Comparison of ENCODE assay signal across 9 cellular contexts in genomic region chr1:225811622-225812487, GRCh38.
DNase-seq lines count a peak whose midpoint lies in the region; ATAC-seq and TF ChIP-seq lines count a peak whose summit lies in the region.
"Had no signal": no experiment of that assay in that cellular context is flagged by ENCODE, and none has a peak within 500 bp of the region (broad histone marks: within the 10 kb centered on the region; RNA-seq: fewer than 3 reads in every experiment).

No MANE protein-coding gene starts in this region.

- no peaks in the 10 kb centered on the region for H3K9me3 ChIP-seq in iPS-18a (ENCODE audit: control insufficient read depth, low read depth, low read length)

- peak overlapping the region; percentile 3 for H3K9ac ChIP-seq in iPS-18a (ENCODE audit: low read length)

- no peak for ATAC-seq in HG03175 (IDR thresholded peaks at IDR 0.05; ENCODE audit: unreplicated experiment)
- no peak for ATAC-seq in HG03045 (IDR thresholded peaks at IDR 0.05; ENCODE audit: unreplicated experiment)

- H3K27ac ChIP-seq in iPS-18a (ENCODE audit: low read length) (no peak overlapping the region), substantia nigra (ENCODE audit: low read depth, low read length, poor library complexity, severe bottlenecking) (peak overlapping the region; percentile 53)

- peaks cover 18% of the 10 kb centered on the region for H3K4me1 ChIP-seq in iPS-18a (ENCODE audit: control insufficient read depth, low read depth, low read length)

- peak; percentile 33 for TF ChIP-seq CTCF in WI38 (IDR thresholded peaks at IDR 0.05; ENCODE audit: low read depth, low read length)

- H3K4me3 ChIP-seq in WI38 (ENCODE audit: low read depth, low read length) (no peak overlapping the region; the same call in 1 of the 2 replicates), iPS-18a (ENCODE audit: low read length) (peak overlapping the region; percentile 70)

- H3K36me3 ChIP-seq in iPS-18a (ENCODE audit: control insufficient read depth, low read depth, low read length) = no peaks in the 10 kb centered on the region

- H3K27me3 ChIP-seq in iPS-18a (ENCODE audit: control insufficient read depth, insufficient read depth, low read length) = peaks cover 10% of the 10 kb centered on the region

- DNase-seq in DMS53 (lab: John Stamatoyannopoulos, UW) = peak; percentile 29
- DNase-seq in DMS53 treated with DMSO at 0.1 percent for 48 hours (lab: John Stamatoyannopoulos, UW; ENCODE audit: unreplicated experiment) = no peak
- peak in 5 of 49 donors; percentile 15 to 37 (median 24) for DNase-seq in substantia nigra (lab: John Stamatoyannopoulos, UW)
- no peak for DNase-seq in cortex of kidney (lab: John Stamatoyannopoulos, UW)
- DNase-seq: 8988T had no signal
